In the genomic region with DNA sequence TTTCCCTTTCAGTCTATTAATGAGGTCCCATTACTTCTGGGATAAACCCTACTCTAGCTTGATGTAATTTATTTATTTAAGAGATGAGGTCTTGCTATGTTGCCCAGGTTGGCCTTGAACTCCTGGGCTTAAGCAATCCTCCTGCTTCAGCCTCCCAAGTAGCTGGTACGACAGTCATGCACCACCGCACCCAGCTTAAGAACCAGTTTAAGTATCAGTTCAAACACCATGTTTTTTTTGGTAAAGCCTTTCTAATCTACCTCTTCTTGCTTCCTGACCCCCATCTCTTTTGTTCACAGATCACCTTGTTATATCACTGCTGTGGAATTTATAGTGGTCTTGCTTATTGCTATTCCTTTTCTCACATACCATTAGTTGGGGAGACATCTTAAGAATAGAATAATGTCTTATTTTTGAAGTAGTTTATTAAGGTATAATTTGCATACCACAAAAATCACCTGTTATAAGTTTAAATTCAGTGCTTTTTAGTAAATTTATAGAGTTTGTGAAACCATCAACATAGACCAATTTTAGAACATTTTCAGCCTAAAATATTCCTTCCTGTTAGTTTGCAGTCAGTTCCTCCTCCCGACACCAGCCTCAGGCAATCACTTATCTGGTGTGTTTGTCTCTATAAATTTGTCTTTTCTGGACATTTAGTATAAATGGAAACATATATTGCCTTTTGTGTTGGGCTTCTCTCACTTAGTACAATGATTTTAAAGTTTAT, we compare ENCODE assay signal across 17 cellular contexts.
A peak's percentile ranks its signal among the peaks of the same experiment; 100 is the strongest.
DNase-seq lines count a peak whose midpoint lies in the region; ATAC-seq, FAIRE-seq and TF ChIP-seq lines count a peak whose summit lies in the region.
"Had no signal": no experiment of that assay in that cellular context is flagged by ENCODE, and none has a peak within 500 bp of the region (broad histone marks: within the 10 kb centered on the region; RNA-seq: fewer than 3 reads in every experiment).

No MANE protein-coding gene starts in this region.

- 16% methylated on average over 3 of the region's 3 CpGs for WGBS in HepG2 (ENCODE audit: low lambda C conversion rate)
- 63% methylated on average over 3 of the region's 3 CpGs for WGBS in right lobe of liver (ENCODE audit: insufficient coverage, low coverage, low lambda C conversion rate, missing lambda C conversion rate)
- 69 to 78% (median 74%) methylated on average over 3 of the region's 3 CpGs for WGBS in ovary, 3 donors

- H3K27ac ChIP-seq in HepG2 (ENCODE audit: extremely low read length, insufficient read depth, low read length) (no peak overlapping the region), right lobe of liver (no peak overlapping the region), ovary (no peak overlapping the region)
- H3K27ac ChIP-seq: heart left ventricle, skin epidermis had no signal

- intact Hi-C loops in HepG2 (cut with micrococcal nuclease; ENCODE audit: unreplicated experiment) (no loop called here), right lobe of liver (cut with DNase I) (no loop called here), ovary (cut with DNase I) (no loop called here)

- FAIRE-seq in HepG2 (lab: Jason Lieb, UNC), result no peak

- H3K27ac Mint-ChIP-seq in immature natural killer cell, result no peak overlapping the region
- H3K27ac Mint-ChIP-seq: activated CD8-positive, alpha-beta T cell treated with anti-CD3 and anti-CD28 coated beads for 36 hours had no signal

- no peak for TF ChIP-seq EP300 in HepG2 (IDR thresholded peaks at IDR 0.05; ENCODE audit: low read depth in 2 of 2, low read length in 2 of 2)
- no peak for TF ChIP-seq EP300 in HepG2 (CRISPR knock-in tag; IDR thresholded peaks at IDR 0.05; ENCODE audit: borderline replicate concordance)
- TF ChIP-seq EP300 in ovary (IDR thresholded peaks at IDR 0.05), result no peak

- H3K27me3 Mint-ChIP-seq in immature natural killer cell (ENCODE audit: low read depth in 3 of 3), result peaks cover 0 to 16% (median 3%) of the 10 kb centered on the region in 3 donors
- H3K27me3 Mint-ChIP-seq: activated CD8-positive, alpha-beta T cell treated with anti-CD3 and anti-CD28 coated beads for 36 hours had no signal

- TF ChIP-seq CTCF in HepG2 (CRISPR knock-in tag; IDR thresholded peaks at IDR 0.05), result no peak
- no peak for TF ChIP-seq CTCF in right lobe of liver (IDR thresholded peaks at IDR 0.05)
- TF ChIP-seq CTCF in ovary (IDR thresholded peaks at IDR 0.05), result no peak

- peaks cover 0 to 11% (median 3%) of the 10 kb centered on the region in 6 donors for H3K9me3 Mint-ChIP-seq in immature natural killer cell

- H3K4me1 ChIP-seq in HepG2 (ENCODE audit: insufficient read depth, low read length) (no peaks in the 10 kb centered on the region), right lobe of liver (no peaks in the 10 kb centered on the region), ovary (ENCODE audit: insufficient read depth) (no peaks in the 10 kb centered on the region)
- H3K4me1 ChIP-seq: heart left ventricle had no signal

- H3K36me3 ChIP-seq in HepG2 (replicated peaks in 1 of 2; ENCODE audit: control insufficient read depth in 1 of 2, insufficient read depth in 2 of 2, low read length in 2 of 2) (no peaks in the 10 kb centered on the region), right lobe of liver (no peaks in the 10 kb centered on the region), ovary (no peaks in the 10 kb centered on the region)
- H3K36me3 ChIP-seq: heart left ventricle had no signal

- H3K4me3 Mint-ChIP-seq in immature natural killer cell, result no peak overlapping the region
- H3K4me3 Mint-ChIP-seq: activated CD8-positive, alpha-beta T cell treated with anti-CD3 and anti-CD28 coated beads for 36 hours had no signal

- H2AFZ ChIP-seq in HepG2 (ENCODE audit: low read length), result no peak overlapping the region

- CTCF ChIA-PET in HepG2 (lab: Yijun Ruan, JAX; ENCODE audit: low intra/inter-chr PET ratio, low total read pairs), result no interaction called here

- H3K79me2 ChIP-seq in HepG2 (ENCODE audit: insufficient read depth, low read length), result no peaks in the 10 kb centered on the region

- in situ Hi-C loops in HepG2 (cut with HindIII; ENCODE audit: extremely low pct_ligation_motif_present, low pct_unique_long_range_greater_than_20kb), result no loop called here

- DNase-seq in HepG2 (ENCODE audit: low spot score), result no peak
- DNase-seq in right lobe of liver, result no peak
- no peak for DNase-seq in NCI-H2171 (lab: John Stamatoyannopoulos, UW)
- DNase-seq in nucleus accumbens (lab: John Stamatoyannopoulos, UW), result no peak
- DNase-seq in ovary, result no peak
- DNase-seq in immature natural killer cell, result no peak
- DNase-seq: effector CD4-positive, alpha-beta T cell; EL; GOT3; heart left ventricle; midbrain; NCI-H526; SW 1271 had no signal

- POLR2A ChIA-PET in HepG2 (lab: Yijun Ruan, JAX), result no interaction called here

- peaks cover 0 to 1% of the 10 kb centered on the region in 2 experiments; a peak in 1 of 5 replicates for H3K27me3 ChIP-seq in HepG2 (ENCODE audit: control insufficient read depth in 1 of 2, insufficient read depth in 2 of 2, low read length in 2 of 2)
- no peaks in the 10 kb centered on the region for H3K27me3 ChIP-seq in right lobe of liver
- H3K27me3 ChIP-seq in ovary, result no peaks in the 10 kb centered on the region
- H3K27me3 ChIP-seq: heart left ventricle had no signal

- H3K4me2 ChIP-seq in HepG2 (ENCODE audit: low read depth, low read length), result no peak overlapping the region; the same call in 1 of the 2 replicates

- H3K4me3 ChIP-seq in HepG2 (replicated peaks in 1 of 3; ENCODE audit: insufficient read depth in 1 of 3, low read depth in 2 of 3, low read length in 3 of 3) (no peak overlapping the region), right lobe of liver (no peak overlapping the region), ovary (no peak overlapping the region)
- H3K4me3 ChIP-seq: heart left ventricle, skin epidermis had no signal

- H3K4me1 Mint-ChIP-seq in immature natural killer cell, result no peaks in the 10 kb centered on the region

- peaks cover 0 to 7% (median 3%) of the 10 kb centered on the region in 3 donors for H3K36me3 Mint-ChIP-seq in immature natural killer cell

- ATAC-seq in HepG2 (no peak), right lobe of liver (no peak), HG02610 (IDR thresholded peaks at IDR 0.05; ENCODE audit: unreplicated experiment) (peak; percentile 7), HG03442 (IDR thresholded peaks at IDR 0.05; ENCODE audit: unreplicated experiment) (peak; percentile 4)
- ATAC-seq: heart left ventricle had no signal

- no peaks in the 10 kb centered on the region for H4K20me1 ChIP-seq in HepG2 (ENCODE audit: insufficient read depth, low read length)

- H3K9me3 ChIP-seq in HepG2 (ENCODE audit: low read length) (no peaks in the 10 kb centered on the region), right lobe of liver (no peaks in the 10 kb centered on the region), ovary (no peaks in the 10 kb centered on the region)

- TF ChIP-seq RAD21 in HepG2 (CRISPR knock-in tag; IDR thresholded peaks at IDR 0.05), result no peak

- no TSS peak for BruUV-seq in HepG2 (replicated peaks; lab: Mats Ljungman, UMichigan)

- no peak for TF ChIP-seq POLR2A in HepG2 (IDR thresholded peaks at IDR 0.05; ENCODE audit: insufficient read depth in 1 of 2, low read depth in 2 of 2, low read length in 2 of 2)
- TF ChIP-seq POLR2A in right lobe of liver (IDR thresholded peaks at IDR 0.05), result no peak
- TF ChIP-seq POLR2A in ovary (IDR thresholded peaks at IDR 0.05), result no peak

- H3K9ac ChIP-seq in HepG2 (ENCODE audit: insufficient read depth, low read depth, low read length), result no peak overlapping the region

TF ChIP-seq in HepG2, 621 proteins besides CTCF, POLR2A, EP300 and RAD21:
- TF ChIP-seq ZNF121 (CRISPR knock-in tag; IDR thresholded peaks at IDR 0.05) (peak; percentile 33; the same call in 1 of the 2 replicates), TSC22D2 (CRISPR knock-in tag; IDR thresholded peaks at IDR 0.05; ENCODE audit: borderline replicate concordance) (no peak)
- TF ChIP-seq, protein P1, sequence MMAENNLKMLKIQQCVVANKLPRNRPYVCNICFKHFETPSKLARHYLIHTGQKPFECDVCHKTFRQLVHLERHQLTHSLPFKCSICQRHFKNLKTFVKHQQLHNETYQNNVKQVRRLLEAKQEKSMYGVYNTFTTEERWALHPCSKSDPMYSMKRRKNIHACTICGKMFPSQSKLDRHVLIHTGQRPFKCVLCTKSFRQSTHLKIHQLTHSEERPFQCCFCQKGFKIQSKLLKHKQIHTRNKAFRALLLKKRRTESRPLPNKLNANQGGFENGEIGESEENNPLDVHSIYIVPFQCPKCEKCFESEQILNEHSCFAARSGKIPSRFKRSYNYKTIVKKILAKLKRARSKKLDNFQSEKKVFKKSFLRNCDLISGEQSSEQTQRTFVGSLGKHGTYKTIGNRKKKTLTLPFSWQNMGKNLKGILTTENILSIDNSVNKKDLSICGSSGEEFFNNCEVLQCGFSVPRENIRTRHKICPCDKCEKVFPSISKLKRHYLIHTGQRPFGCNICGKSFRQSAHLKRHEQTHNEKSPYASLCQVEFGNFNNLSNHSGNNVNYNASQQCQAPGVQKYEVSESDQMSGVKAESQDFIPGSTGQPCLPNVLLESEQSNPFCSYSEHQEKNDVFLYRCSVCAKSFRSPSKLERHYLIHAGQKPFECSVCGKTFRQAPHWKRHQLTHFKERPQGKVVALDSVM (CRISPR knock-in tag; IDR thresholded peaks at IDR 0.05), result 0 out of 2 replicates have a peak, but pooled peaks have one; percentile 17

Comparison
In these comparisons a context has a peak if more than half of its experiments do, and no peak if none do; other contexts are left out.
1. ATAC-seq: peak in HG02610 (single experiment) and HG03442 (single experiment); none in HepG2 (single experiment) and right lobe of liver (0 of 4).